ENCODE assay signal across 10 cellular contexts in genomic region chr17:75808549-75808904, GRCh38. TPM values are rescaled to one million over a fixed set of nuclear protein-coding genes. Genes with fewer than 3 reads are reported as not detected.
A peak's percentile ranks its signal among the peaks of the same experiment; 100 is the strongest.
DNase-seq lines count a peak whose midpoint lies in the region; TF ChIP-seq lines count a peak whose summit lies in the region.
"Had no signal": no experiment of that assay in that cellular context is flagged by ENCODE, and none has a peak within 500 bp of the region (broad histone marks: within the 10 kb centered on the region; RNA-seq: fewer than 3 reads in every experiment).

No MANE protein-coding gene starts in this region.

- no peaks in the 10 kb centered on the region for H3K9me2 ChIP-seq in hepatocyte (replicated peaks; ENCODE audit: insufficient read depth)

- H2AK5ac ChIP-seq in neuronal stem cell (ENCODE audit: low read depth, low read length) = no peak overlapping the region

- no peak for TF ChIP-seq POLR2A in breast epithelium (IDR thresholded peaks at IDR 0.05)
- no peak for TF ChIP-seq POLR2A in uterus (IDR thresholded peaks at IDR 0.05)

- H2AFZ ChIP-seq in neuronal stem cell (ENCODE audit: low read length) = no peak overlapping the region
- no peak overlapping the region for H2AFZ ChIP-seq in hepatocyte

- no peak overlapping the region for H3K4ac ChIP-seq in neuronal stem cell (ENCODE audit: low read length)

- H3K4me1 Mint-ChIP-seq in MCF 10A (ENCODE audit: insufficient read depth, unreplicated experiment) (peaks cover 11% of the 10 kb centered on the region), endodermal cell (no peaks in the 10 kb centered on the region)

- intact Hi-C loops in breast epithelium (cut with DNase I; ENCODE audit: low total_unique reads) (no loop called here), MCF 10A (cut with micrococcal nuclease) (no loop called here), uterus (cut with DNase I; ENCODE audit: low total_unique reads) (no loop called here)

- H3K4me2 ChIP-seq in neuronal stem cell (ENCODE audit: insufficient read depth, low read length, poor library complexity, severe bottlenecking) (no peak overlapping the region), hepatocyte (no peak overlapping the region)

- peaks cover 4% of the 10 kb centered on the region for H3K36me3 ChIP-seq in breast epithelium
- H3K36me3 ChIP-seq in endodermal cell (ENCODE audit: control insufficient read depth, insufficient read depth, low read length) = peaks cover 35% of the 10 kb centered on the region
- H3K36me3 ChIP-seq in neuronal stem cell (replicated peaks in 1 of 2; ENCODE audit: control insufficient read depth in 2 of 2, insufficient read depth in 2 of 2, low read length in 2 of 2) = peaks cover 36 to 68% of the 10 kb centered on the region in 2 donors
- no peaks in the 10 kb centered on the region for H3K36me3 ChIP-seq in uterus
- H3K36me3 ChIP-seq in hepatocyte (replicated peaks; ENCODE audit: insufficient read depth, low read depth) = no peaks in the 10 kb centered on the region

- H3K27ac ChIP-seq in breast epithelium = peak overlapping the region; percentile 81 to 92
- H3K27ac ChIP-seq in endodermal cell (ENCODE audit: low read depth, low read length) = peak overlapping the region; percentile 32
- H3K27ac ChIP-seq in neuronal stem cell (replicated peaks; ENCODE audit: low read length) = no peak overlapping the region
- peak overlapping the region; percentile 72 to 81 for H3K27ac ChIP-seq in uterus
- H3K27ac ChIP-seq in hepatocyte = no peak overlapping the region

- no peaks in the 10 kb centered on the region for H3K27me3 ChIP-seq in breast epithelium
- H3K27me3 ChIP-seq in endodermal cell (ENCODE audit: control insufficient read depth, insufficient read depth, low read length, poor library complexity, severe bottlenecking) = no peaks in the 10 kb centered on the region
- no peaks in the 10 kb centered on the region for H3K27me3 ChIP-seq in neuronal stem cell (ENCODE audit: control insufficient read depth in 3 of 3, insufficient read depth in 3 of 3, low read depth in 1 of 3, low read length in 3 of 3)
- H3K27me3 ChIP-seq in uterus = no peaks in the 10 kb centered on the region
- no peaks in the 10 kb centered on the region for H3K27me3 ChIP-seq in hepatocyte

- no peak overlapping the region for H2BK15ac ChIP-seq in neuronal stem cell (ENCODE audit: low read length)

- H3K36me3 Mint-ChIP-seq in MCF 10A (ENCODE audit: insufficient read depth, unreplicated experiment) (peaks cover 18% of the 10 kb centered on the region), endodermal cell (ENCODE audit: low read depth) (peaks cover 20% of the 10 kb centered on the region)

- POLR2A ChIA-PET in MCF 10A (lab: Yijun Ruan, JAX) = interaction anchor here (0.7 to 1.6 kb wide), 4 partner anchors 16 to 47 kb away, joined by 3 to 5 read pairs (median 5); partner anchors contain the start of gene WBP2

- H3K23ac ChIP-seq in neuronal stem cell (ENCODE audit: low read depth, low read length, poor library complexity) = no peak overlapping the region

- H3K9me3 ChIP-seq in breast epithelium (no peaks in the 10 kb centered on the region), endodermal cell (ENCODE audit: control insufficient read depth, low read length) (no peaks in the 10 kb centered on the region), neuronal stem cell (replicated peaks in 1 of 2; ENCODE audit: control insufficient read depth in 2 of 2, insufficient read depth in 1 of 2, low read depth in 1 of 2, low read length in 2 of 2) (no peaks in the 10 kb centered on the region), uterus (no peaks in the 10 kb centered on the region), hepatocyte (ENCODE audit: low read depth) (no peaks in the 10 kb centered on the region)

- H3K9ac ChIP-seq in endodermal cell (ENCODE audit: extremely low read depth, low read length, poor library complexity, severe bottlenecking) (no peak overlapping the region), neuronal stem cell (ENCODE audit: low read depth, low read length, poor library complexity) (no peak overlapping the region)

- H3K9me3 Mint-ChIP-seq in MCF 10A (ENCODE audit: unreplicated experiment) (no peaks in the 10 kb centered on the region), endodermal cell (no peaks in the 10 kb centered on the region)

- no peak overlapping the region for H3K4me3 Mint-ChIP-seq in MCF 10A (ENCODE audit: unreplicated experiment)
- no peak overlapping the region for H3K4me3 Mint-ChIP-seq in endodermal cell

- H2BK12ac ChIP-seq in neuronal stem cell (ENCODE audit: low read length) = no peak overlapping the region

- no peak overlapping the region for H3K18ac ChIP-seq in neuronal stem cell (ENCODE audit: low read length)

- no peak for DNase-seq in breast epithelium (ENCODE audit: low spot score in 2 of 2)
- DNase-seq in MCF 10A (ENCODE audit: unreplicated experiment) = no peak
- no peak for DNase-seq in endodermal cell
- DNase-seq in neuronal stem cell (ENCODE audit: low spot score) = no peak
- DNase-seq in uterus = no peak
- DNase-seq in NCI-H69 (lab: John Stamatoyannopoulos, UW) = no peak
- DNase-seq in effector CD8-positive, alpha-beta T cell (lab: John Stamatoyannopoulos, UW) = no peak
- no peak for DNase-seq in hepatocyte (ENCODE audit: low spot score)
- DNase-seq: NCI-H2081, PC-3 had no signal

- H4K91ac ChIP-seq in neuronal stem cell (ENCODE audit: low read depth, low read length, poor library complexity) = no peak overlapping the region

- peaks cover 6% of the 10 kb centered on the region for H4K20me1 ChIP-seq in hepatocyte (ENCODE audit: insufficient read depth, poor library complexity, severe bottlenecking)

- H3K14ac ChIP-seq in neuronal stem cell (ENCODE audit: low read length) = no peak overlapping the region

- H3K79me1 ChIP-seq in neuronal stem cell (ENCODE audit: low read depth, low read length) = peaks cover 19% of the 10 kb centered on the region

- H3K27ac Mint-ChIP-seq in MCF 10A (ENCODE audit: low read depth, unreplicated experiment) = no peak overlapping the region
- peak overlapping the region; percentile 18 for H3K27ac Mint-ChIP-seq in endodermal cell

- no TSS peak for BruUV-seq in MCF 10A (replicated peaks; lab: Mats Ljungman, UMichigan)

- H2BK120ac ChIP-seq in neuronal stem cell (ENCODE audit: low read depth, low read length) = no peak overlapping the region

- H2BK5ac ChIP-seq in neuronal stem cell (ENCODE audit: low read length) = peak overlapping the region; percentile 20

- H3K27me3 Mint-ChIP-seq in MCF 10A (ENCODE audit: insufficient read depth, unreplicated experiment) = no peaks in the 10 kb centered on the region
- no peaks in the 10 kb centered on the region for H3K27me3 Mint-ChIP-seq in endodermal cell (ENCODE audit: insufficient read depth)

- H4K8ac ChIP-seq in neuronal stem cell (ENCODE audit: low read depth, low read length) = no peak overlapping the region

- TF ChIP-seq CTCF in breast epithelium (IDR thresholded peaks at IDR 0.05) (no peak), MCF 10A (IDR thresholded peaks at IDR 0.05; ENCODE audit: unreplicated experiment) (no peak), endodermal cell (conservative IDR thresholded peaks at IDR 0.05) (no peak), uterus (IDR thresholded peaks at IDR 0.05) (no peak), hepatocyte (IDR thresholded peaks at IDR 0.05; ENCODE audit: poor library complexity) (no peak)

- peaks cover 9 to 18% of the 10 kb centered on the region in 2 donors for H3K4me1 ChIP-seq in breast epithelium
- no peaks in the 10 kb centered on the region for H3K4me1 ChIP-seq in endodermal cell (ENCODE audit: control insufficient read depth, insufficient read depth, low read length)
- H3K4me1 ChIP-seq in neuronal stem cell (ENCODE audit: control insufficient read depth in 2 of 2, insufficient read depth in 1 of 2, low read depth in 1 of 2, low read length in 2 of 2) = no peaks in the 10 kb centered on the region
- peaks cover 0 to 8% of the 10 kb centered on the region in 2 donors for H3K4me1 ChIP-seq in uterus
- H3K4me1 ChIP-seq in hepatocyte (ENCODE audit: insufficient read depth) = no peaks in the 10 kb centered on the region

- CTCF ChIA-PET in MCF 10A (lab: Yijun Ruan, JAX) = no interaction called here

- H3K4me3 ChIP-seq in breast epithelium (peak overlapping the region in 1 of 3 donors; percentile 2), endodermal cell (ENCODE audit: low read length) (no peak overlapping the region), neuronal stem cell (ENCODE audit: low read length in 2 of 2) (no peak overlapping the region), uterus (no peak overlapping the region), hepatocyte (no peak overlapping the region)

- WGBS in endodermal cell (ENCODE audit: insufficient coverage in 1 of 2, insufficient read length in 1 of 2), 2 experiments = 89 to 91% methylated on average over 3 to 4 of the region's 4 CpGs
- WGBS in neuronal stem cell (ENCODE audit: extremely low coverage in 2 of 2, insufficient read length in 2 of 2, insufficient replicate concordance in 1 of 2), 2 donors = no CpG with 5 or more reads among the region's 4 CpGs
- 88% methylated on average over 4 of the region's 4 CpGs for WGBS in hepatocyte (ENCODE audit: low lambda C conversion rate, missing lambda C conversion rate)

- peaks cover 44% of the 10 kb centered on the region for H3K79me2 ChIP-seq in hepatocyte

RNA-seq across cellular contexts. Expression of gene UNK, which starts 23.9 kb away (rescaled TPM):
- total RNA-seq in breast epithelium (10 to 100 TPM; 18.7 to 43.3 (median 28.5) TPM), MCF 10A (2022) (12.3 and 16.0 TPM in 2 replicates), endodermal cell (10 to 100 TPM; 38.0 to 39.0 TPM), uterus (10 to 100 TPM in 3 of 4 donors, 1 to 10 TPM in 1; 6.9 to 69.7 (median 45.5) TPM), hepatocyte (26.7 and 30.9 TPM in 2 replicates)
- polyA plus RNA-seq in endodermal cell (2013, experiment 1 of 2) = 40.1 TPM
- 37.5 TPM for polyA plus RNA-seq in endodermal cell (2013, experiment 2 of 2)
- 25.1 TPM for polyA plus RNA-seq in neuronal stem cell (2013, experiment 1 of 2)
- polyA plus RNA-seq in neuronal stem cell (2013, experiment 2 of 2) = 26.8 TPM
- polyA plus RNA-seq in hepatocyte = 22.3 and 28.2 TPM in 2 replicates

RNA-seq across cellular contexts. Expression of gene UNC13D, which starts 35.7 kb away (rescaled TPM):
- 10 to 100 TPM in 1 of 3 donors, 1 to 10 TPM in 2; 5.6 to 15.5 (median 8.5) TPM for total RNA-seq in breast epithelium
- total RNA-seq in MCF 10A (2022) = 3.5 and 7.6 TPM in 2 replicates
- 1 to 10 TPM; 6.3 to 6.4 TPM for total RNA-seq in endodermal cell
- 1.1 TPM for polyA plus RNA-seq in endodermal cell (2013, experiment 1 of 2)
- 2.6 TPM for polyA plus RNA-seq in endodermal cell (2013, experiment 2 of 2)
- polyA plus RNA-seq in neuronal stem cell (2013, experiment 1 of 2) = 1.4 TPM
- 0.90 TPM for polyA plus RNA-seq in neuronal stem cell (2013, experiment 2 of 2)
- 10 to 100 TPM in 2 of 4 donors, 1 to 10 TPM in 2; 1.2 to 32.7 (median 11.8) TPM for total RNA-seq in uterus
- 2.2 and 4.3 TPM in 2 replicates for total RNA-seq in hepatocyte
- 8.8 and 10.1 TPM in 2 replicates for polyA plus RNA-seq in hepatocyte

RNA-seq across cellular contexts. Expression of gene GALK1, which starts 43.5 kb away (rescaled TPM):
- total RNA-seq in breast epithelium = 10 to 100 TPM; 21.9 to 32.1 (median 24.9) TPM
- total RNA-seq in MCF 10A (2022) = 8.7 and 9.8 TPM in 2 replicates
- 10 to 100 TPM; 26.7 to 33.2 TPM for total RNA-seq in endodermal cell
- polyA plus RNA-seq in endodermal cell (2013, experiment 1 of 2) = 25.1 TPM
- polyA plus RNA-seq in endodermal cell (2013, experiment 2 of 2) = 22.8 TPM
- polyA plus RNA-seq in neuronal stem cell (2013, experiment 1 of 2) = 20.1 TPM
- 18.5 TPM for polyA plus RNA-seq in neuronal stem cell (2013, experiment 2 of 2)
- 10 to 100 TPM in 3 of 4 donors, not detected in 1; 19.4 to 37.1 (median 35.6) TPM for total RNA-seq in uterus
- total RNA-seq in hepatocyte = 63.7 and 76.4 TPM in 2 replicates
- 139 and 161 TPM in 2 replicates for polyA plus RNA-seq in hepatocyte

RNA-seq across cellular contexts. Expression of gene WBP2, which starts 46.6 kb away (rescaled TPM):
- total RNA-seq in breast epithelium (10 to 100 TPM; 44.9 to 63.2 (median 62.9) TPM), MCF 10A (2022) (55.7 and 97.9 TPM in 2 replicates), endodermal cell (10 to 100 TPM; 74.3 to 82.7 TPM), uterus (100 to 1,000 TPM in 1 of 4 donors, 10 to 100 TPM in 3; 19.7 to 115 (median 34.5) TPM), hepatocyte (22.8 and 29.0 TPM in 2 replicates)
- polyA plus RNA-seq in endodermal cell (2013, experiment 1 of 2) = 89.2 TPM
- polyA plus RNA-seq in endodermal cell (2013, experiment 2 of 2) = 87.4 TPM
- 80.4 TPM for polyA plus RNA-seq in neuronal stem cell (2013, experiment 1 of 2)
- 79.8 TPM for polyA plus RNA-seq in neuronal stem cell (2013, experiment 2 of 2)
- polyA plus RNA-seq in hepatocyte = 129 and 143 TPM in 2 replicates

Comparison
In these comparisons a context has a peak if more than half of its experiments do, and no peak if none do; other contexts are left out.
1. H3K27ac ChIP-seq: peak in breast epithelium (2 of 2), endodermal cell (single experiment) and uterus (2 of 2); none in neuronal stem cell (single experiment) and hepatocyte (single experiment).